ENCODE assay signal across 28 cellular contexts in the genomic region with DNA sequence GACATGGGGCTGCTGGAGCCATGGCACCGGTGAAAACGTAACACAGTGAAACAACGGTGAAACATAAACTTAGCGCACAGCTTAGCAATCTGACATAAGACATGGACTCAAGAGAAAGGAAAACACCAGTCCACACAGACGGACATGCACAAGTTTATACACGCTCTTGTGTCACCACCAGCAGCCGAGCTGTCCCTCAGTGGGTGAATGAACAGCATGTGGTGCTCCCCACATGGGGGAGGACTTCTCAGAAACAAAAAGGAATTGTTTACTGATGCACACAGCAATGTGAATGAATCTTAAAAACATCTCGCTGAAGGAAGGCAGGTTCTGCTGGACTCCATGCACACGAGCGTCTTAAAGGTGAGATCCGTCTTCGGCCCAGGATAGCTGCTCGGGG. TPM values are rescaled to one million over a fixed set of nuclear protein-coding genes. Genes with fewer than 3 reads are reported as not detected.
DNase-seq lines count a peak whose midpoint lies in the region; ATAC-seq, FAIRE-seq and TF ChIP-seq lines count a peak whose summit lies in the region.
"Had no signal": no experiment of that assay in that cellular context is flagged by ENCODE, and none has a peak within 500 bp of the region (broad histone marks: within the 10 kb centered on the region; RNA-seq: fewer than 3 reads in every experiment).

No MANE protein-coding gene starts in this region.

- H3K4me1 Mint-ChIP-seq in T-helper 17 cell: peaks cover 10% of the 10 kb centered on the region
- no peaks in the 10 kb centered on the region for H3K4me1 Mint-ChIP-seq in neural crest cell
- H3K4me1 Mint-ChIP-seq in T-helper 2 cell treated with Interferon-gamma antibody and Interleukin-4, amounts not matched to agents 5 μg/mL and 100 μg/mL, for 36 hours (ENCODE audit: low read depth): peaks cover 4% of the 10 kb centered on the region
- H3K4me1 Mint-ChIP-seq: CD14-positive monocyte had no signal

- H4K12ac ChIP-seq in trophoblast cell (ENCODE audit: low read depth, low read length): no peak overlapping the region

- CTCF ChIA-PET in HepG2 (lab: Yijun Ruan, JAX; ENCODE audit: low intra/inter-chr PET ratio, low total read pairs): no interaction called here

- H3K79me2 ChIP-seq in HepG2 (ENCODE audit: insufficient read depth, low read length) (peaks cover 6% of the 10 kb centered on the region), trophoblast cell (ENCODE audit: control insufficient read depth, insufficient read depth, low read length, poor library complexity) (no peaks in the 10 kb centered on the region)

- no peaks in the 10 kb centered on the region for H3K79me1 ChIP-seq in trophoblast cell (ENCODE audit: low read length)

- H3K4me2 ChIP-seq in HepG2 (ENCODE audit: low read depth, low read length) (no peak overlapping the region), trophoblast cell (ENCODE audit: low read length) (no peak overlapping the region)
- H3K4me2 ChIP-seq: A549; BLaER1 treated with 17β-estradiol and CSF1 and Interleukin-3, amounts not matched to agents 10 nM and 100 nM had no signal

- no peaks in the 10 kb centered on the region for H3K27me3 Mint-ChIP-seq in T-helper 17 cell
- no peaks in the 10 kb centered on the region for H3K27me3 Mint-ChIP-seq in neural crest cell (ENCODE audit: low read depth)
- H3K27me3 Mint-ChIP-seq in T-helper 2 cell treated with Interferon-gamma antibody and Interleukin-4, amounts not matched to agents 5 μg/mL and 100 μg/mL, for 36 hours (ENCODE audit: low read depth): no peaks in the 10 kb centered on the region
- H3K27me3 Mint-ChIP-seq: CD4-positive, alpha-beta T cell; CD8-positive, alpha-beta memory T cell had no signal

- in situ Hi-C loops in HepG2 (cut with HindIII; ENCODE audit: extremely low pct_ligation_motif_present, low pct_unique_long_range_greater_than_20kb): no loop called here

- H3K27ac Mint-ChIP-seq in T-helper 17 cell: peak overlapping the region; percentile 86
- peak overlapping the region; percentile 27 for H3K27ac Mint-ChIP-seq in neural crest cell (ENCODE audit: unreplicated experiment)
- H3K27ac Mint-ChIP-seq in T-helper 2 cell treated with Interferon-gamma antibody and Interleukin-4, amounts not matched to agents 5 μg/mL and 100 μg/mL, for 36 hours: no peak overlapping the region
- H3K27ac Mint-ChIP-seq: CD4-positive, alpha-beta T cell; HFFc6 had no signal

- H4K8ac ChIP-seq in trophoblast cell (ENCODE audit: low read depth, low read length): no peak overlapping the region

- H3K36me3 Mint-ChIP-seq in T-helper 17 cell (ENCODE audit: low read depth) (peaks cover 4% of the 10 kb centered on the region), neural crest cell (ENCODE audit: low read depth) (peaks cover 12% of the 10 kb centered on the region)
- H3K36me3 Mint-ChIP-seq in T-helper 2 cell treated with Interferon-gamma antibody and Interleukin-4, amounts not matched to agents 5 μg/mL and 100 μg/mL, for 36 hours (ENCODE audit: low read depth): peaks cover 39% of the 10 kb centered on the region

- H2AFZ ChIP-seq in HepG2 (ENCODE audit: low read length): no peak overlapping the region
- no peak overlapping the region for H2AFZ ChIP-seq in trophoblast cell (ENCODE audit: insufficient read depth, low read length, poor library complexity)

- no peaks in the 10 kb centered on the region for H3K4me1 ChIP-seq in HepG2 (ENCODE audit: insufficient read depth, low read length)
- H3K4me1 ChIP-seq in right lobe of liver: no peaks in the 10 kb centered on the region
- H3K4me1 ChIP-seq in trophoblast cell (ENCODE audit: control insufficient read depth in 1 of 2, insufficient read depth in 2 of 2, low read length in 2 of 2): peaks cover 3 to 9% of the 10 kb centered on the region in 2 experiments
- H3K4me1 ChIP-seq: A549, HAP-1 had no signal

- H4K20me1 ChIP-seq in HepG2 (ENCODE audit: insufficient read depth, low read length): no peaks in the 10 kb centered on the region

- TF ChIP-seq POLR2A in HepG2 (IDR thresholded peaks at IDR 0.05; ENCODE audit: insufficient read depth in 1 of 2, low read depth in 2 of 2, low read length in 2 of 2) (no peak), right lobe of liver (IDR thresholded peaks at IDR 0.05) (no peak)

- POLR2A ChIA-PET in HepG2 (lab: Yijun Ruan, JAX): no interaction called here

- TF ChIP-seq EP300 in HepG2 (IDR thresholded peaks at IDR 0.05; ENCODE audit: low read depth in 2 of 2, low read length in 2 of 2) (no peak), HepG2 (CRISPR knock-in tag; IDR thresholded peaks at IDR 0.05; ENCODE audit: borderline replicate concordance) (no peak)

- H3K9ac ChIP-seq in HepG2 (ENCODE audit: insufficient read depth, low read depth, low read length): no peak overlapping the region
- H3K9ac ChIP-seq in trophoblast cell (ENCODE audit: low read length): peak overlapping the region; percentile 23
- H3K9ac ChIP-seq: BLaER1 treated with 17β-estradiol and CSF1 and Interleukin-3, amounts not matched to agents 10 nM and 100 nM had no signal

- H2BK5ac ChIP-seq in trophoblast cell (ENCODE audit: low read depth, low read length, poor library complexity): no peak overlapping the region

- no peak overlapping the region for H2BK12ac ChIP-seq in trophoblast cell (ENCODE audit: low read length)

- no peak overlapping the region for H4K91ac ChIP-seq in trophoblast cell (ENCODE audit: low read depth, low read length)

- no peak for DNase-seq in HepG2 (ENCODE audit: low spot score)
- no peak for DNase-seq in right lobe of liver
- DNase-seq in T-helper 17 cell: no peak
- no peak for DNase-seq in neural crest cell (ENCODE audit: low read depth, low spot score)
- DNase-seq in trophoblast cell: no peak
- DNase-seq in NCI-H2081 treated with DMSO at 0.1 percent for 48 hours (lab: John Stamatoyannopoulos, UW): no peak
- DNase-seq in T-helper 2 cell treated with Interferon-gamma antibody and Interleukin-4, amounts not matched to agents 5 μg/mL and 100 μg/mL, for 36 hours (ENCODE audit: low spot score): no peak
- DNase-seq: 8988T; ACHN; AML-193; BE2C; CD4-positive, alpha-beta T cell; CD8-positive, alpha-beta memory T cell; DMS 273 treated with DMSO at 0.1 percent for 48 hours; DMS79; EL; GF-D8; GOT3; HFFc6 had no signal

- no peak overlapping the region for H3K23ac ChIP-seq in trophoblast cell (ENCODE audit: low read length)

- FAIRE-seq in HepG2 (lab: Jason Lieb, UNC): no peak
- FAIRE-seq: A549, D721Med, GM12891, GM18507, H54 had no signal

- H3K18ac ChIP-seq in trophoblast cell (ENCODE audit: low read length): no peak overlapping the region

- 96% methylated on average over 13 of the region's 13 CpGs for WGBS in HepG2 (ENCODE audit: low lambda C conversion rate)
- WGBS in right lobe of liver (ENCODE audit: insufficient coverage, low coverage, low lambda C conversion rate, missing lambda C conversion rate): 96% methylated on average over 9 of the region's 13 CpGs
- no CpG with 5 or more reads among the region's 13 CpGs for WGBS in trophoblast cell (ENCODE audit: extremely low coverage, insufficient coverage, insufficient read length)

- TF ChIP-seq RAD21 in HepG2 (CRISPR knock-in tag; IDR thresholded peaks at IDR 0.05): no peak

- H3K14ac ChIP-seq in trophoblast cell (ENCODE audit: low read length): no peak overlapping the region

- TF ChIP-seq CTCF in HepG2 (CRISPR knock-in tag; IDR thresholded peaks at IDR 0.05): no peak
- TF ChIP-seq CTCF in right lobe of liver (IDR thresholded peaks at IDR 0.05): no peak
- TF ChIP-seq CTCF in neural crest cell (conservative IDR thresholded peaks at IDR 0.05): no peak

- no peak overlapping the region for H3K4ac ChIP-seq in trophoblast cell (ENCODE audit: low read depth, low read length)

- no peaks in the 10 kb centered on the region for H3K9me3 Mint-ChIP-seq in neural crest cell
- H3K9me3 Mint-ChIP-seq in T-helper 2 cell treated with Interferon-gamma antibody and Interleukin-4, amounts not matched to agents 5 μg/mL and 100 μg/mL, for 36 hours: no peaks in the 10 kb centered on the region
- H3K9me3 Mint-ChIP-seq: CD4-positive, alpha-beta T cell; CD8-positive, alpha-beta memory T cell; HFFc6 had no signal

- H3K27ac ChIP-seq in HepG2 (ENCODE audit: extremely low read length, insufficient read depth, low read length) (no peak overlapping the region), right lobe of liver (no peak overlapping the region), trophoblast cell (ENCODE audit: low read depth, low read length) (no peak overlapping the region)
- H3K27ac ChIP-seq: A549; BLaER1 treated with 17β-estradiol and CSF1 and Interleukin-3, amounts not matched to agents 10 nM and 100 nM had no signal

- H3K4me3 Mint-ChIP-seq in T-helper 17 cell: no peak overlapping the region
- no peak overlapping the region for H3K4me3 Mint-ChIP-seq in neural crest cell
- no peak overlapping the region for H3K4me3 Mint-ChIP-seq in T-helper 2 cell treated with Interferon-gamma antibody and Interleukin-4, amounts not matched to agents 5 μg/mL and 100 μg/mL, for 36 hours
- H3K4me3 Mint-ChIP-seq: CD14-positive monocyte; CD4-positive, alpha-beta T cell; HFFc6 had no signal

- H3K27me3 ChIP-seq in HepG2 (ENCODE audit: control insufficient read depth in 1 of 2, insufficient read depth in 2 of 2, low read length in 2 of 2) (no peaks in the 10 kb centered on the region), right lobe of liver (no peaks in the 10 kb centered on the region), trophoblast cell (ENCODE audit: insufficient read depth, low read length) (no peaks in the 10 kb centered on the region)
- H3K27me3 ChIP-seq: BE2C; BLaER1 treated with 17β-estradiol and CSF1 and Interleukin-3, amounts not matched to agents 10 nM and 100 nM had no signal

- H3K36me3 ChIP-seq in HepG2 (replicated peaks in 1 of 2; ENCODE audit: control insufficient read depth in 1 of 2, insufficient read depth in 2 of 2, low read length in 2 of 2): peaks cover 28 to 52% of the 10 kb centered on the region in 2 experiments
- peaks cover 0 to 13% (median 3%) of the 10 kb centered on the region in 4 donors for H3K36me3 ChIP-seq in right lobe of liver
- H3K36me3 ChIP-seq in trophoblast cell (ENCODE audit: control insufficient read depth in 1 of 2, insufficient read depth in 2 of 2, low read length in 2 of 2): peaks cover 12 to 14% of the 10 kb centered on the region in 2 experiments

- BruUV-seq in HepG2 (replicated peaks; lab: Mats Ljungman, UMichigan): no TSS peak

- no peak overlapping the region for H2AK5ac ChIP-seq in trophoblast cell (ENCODE audit: low read length)

- intact Hi-C loops in HepG2 (cut with micrococcal nuclease; ENCODE audit: unreplicated experiment): no loop called here
- intact Hi-C loops in right lobe of liver (cut with DNase I): no loop called here

- ATAC-seq in HepG2: no peak
- no peak for ATAC-seq in right lobe of liver
- no peak for ATAC-seq in T-helper 17 cell
- ATAC-seq in GM21423 (IDR thresholded peaks at IDR 0.05; ENCODE audit: unreplicated experiment): no peak
- ATAC-seq: A549 had no signal

- H3K9me3 ChIP-seq in HepG2 (ENCODE audit: low read length) (no peaks in the 10 kb centered on the region), right lobe of liver (no peaks in the 10 kb centered on the region), T-helper 17 cell (ENCODE audit: control insufficient read depth, low read length, poor library complexity, severe bottlenecking) (no peaks in the 10 kb centered on the region), trophoblast cell (ENCODE audit: insufficient read depth, low read depth, low read length) (no peaks in the 10 kb centered on the region)
- H3K9me3 ChIP-seq: A549; BE2C; BLaER1 treated with 17β-estradiol and CSF1 and Interleukin-3, amounts not matched to agents 10 nM and 100 nM; HAP-1 had no signal

- H2BK120ac ChIP-seq in trophoblast cell (ENCODE audit: insufficient read depth, low read length, poor library complexity): no peak overlapping the region

- no peak overlapping the region for H3K4me3 ChIP-seq in HepG2 (replicated peaks in 1 of 3; ENCODE audit: insufficient read depth in 1 of 3, low read depth in 2 of 3, low read length in 3 of 3)
- no peak overlapping the region for H3K4me3 ChIP-seq in right lobe of liver
- H3K4me3 ChIP-seq in trophoblast cell (ENCODE audit: low read depth, low read length): no peak overlapping the region
- H3K4me3 ChIP-seq: A549; BLaER1 treated with 17β-estradiol and CSF1 and Interleukin-3, amounts not matched to agents 10 nM and 100 nM; HAP-1 had no signal

RNA-seq across cellular contexts. Expression of gene KLHDC4, which starts 34.2 kb away (rescaled TPM):
- total RNA-seq in HepG2 (2016; rRNA removed; fragmentation: Illumina TruSeq; extraction: Trizol) (26.7 and 31.8 TPM in 2 replicates), right lobe of liver (10 to 100 TPM; 11.6 to 22.7 (median 14.4) TPM), T-helper 17 cell (10 to 100 TPM; 67.7 to 93.3 TPM), neural crest cell (55.4 and 57.0 TPM in 2 replicates)
- 19.6 and 21.0 TPM in 2 replicates for total RNA-seq in HepG2 (2016; cell fraction: cytosol; rRNA removed; fragmentation: Illumina TruSeq; extraction: Trizol; ENCODE audit: low read depth)
- total RNA-seq in HepG2 (2016; cell fraction: insoluble cytoplasmic fraction; rRNA removed; fragmentation: Illumina TruSeq; extraction: Trizol): 27.2 and 34.0 TPM in 2 replicates
- total RNA-seq in HepG2 (2016; cell fraction: membrane; rRNA removed; fragmentation: Illumina TruSeq; extraction: Trizol): 12.7 and 13.0 TPM in 2 replicates
- 35.2 and 38.5 TPM in 2 replicates for total RNA-seq in HepG2 (2016; cell fraction: nucleus; rRNA removed; fragmentation: Illumina TruSeq; extraction: Trizol)
- polyA plus RNA-seq in HepG2 (2011; rRNA removed): 18.7 and 22.7 TPM in 2 replicates
- 8.9 and 14.1 TPM in 2 replicates for polyA plus RNA-seq in HepG2 (2011; cell fraction: cytosol; rRNA removed)
- 122 TPM in 2 replicates for polyA plus RNA-seq in HepG2 (2011; cell fraction: nucleus; rRNA removed)
- polyA plus RNA-seq in HepG2 (2012): 24.2 and 33.3 TPM in 2 replicates
- 3.6 TPM in 2 replicates for polyA plus RNA-seq in HepG2 (2016; cell fraction: cytosol; fragmentation: Illumina TruSeq; extraction: Trizol; ENCODE audit: low read depth)
- polyA plus RNA-seq in HepG2 (2016; cell fraction: insoluble cytoplasmic fraction; fragmentation: Illumina TruSeq; extraction: Trizol; ENCODE audit: low read depth): 25.4 and 27.5 TPM in 2 replicates
- 6.5 and 8.9 TPM in 2 replicates for polyA plus RNA-seq in HepG2 (2016; cell fraction: membrane; fragmentation: Illumina TruSeq; extraction: Trizol; ENCODE audit: low read depth)
- polyA plus RNA-seq in HepG2 (2016; cell fraction: nucleus; fragmentation: Illumina TruSeq; extraction: Trizol; ENCODE audit: insufficient read depth, low read depth): 82.6 and 96.2 TPM in 2 replicates
- 24.4 and 42.1 TPM in 2 replicates for polyA minus RNA-seq in HepG2 (2011; rRNA and poly(A)+ RNA removed; ENCODE audit: low replicate concordance)
- 8.9 and 11.7 TPM in 2 replicates for polyA minus RNA-seq in HepG2 (2011; cell fraction: cytosol; rRNA and poly(A)+ RNA removed)
- polyA minus RNA-seq in HepG2 (2011; cell fraction: nucleus; rRNA and poly(A)+ RNA removed): 42.6 and 46.6 TPM in 2 replicates
- polyA plus RNA-seq in trophoblast cell (2013): 12.8 and 14.2 TPM in 2 replicates
